13 cellular contexts compared by ENCODE assay signal in the genomic region with DNA sequence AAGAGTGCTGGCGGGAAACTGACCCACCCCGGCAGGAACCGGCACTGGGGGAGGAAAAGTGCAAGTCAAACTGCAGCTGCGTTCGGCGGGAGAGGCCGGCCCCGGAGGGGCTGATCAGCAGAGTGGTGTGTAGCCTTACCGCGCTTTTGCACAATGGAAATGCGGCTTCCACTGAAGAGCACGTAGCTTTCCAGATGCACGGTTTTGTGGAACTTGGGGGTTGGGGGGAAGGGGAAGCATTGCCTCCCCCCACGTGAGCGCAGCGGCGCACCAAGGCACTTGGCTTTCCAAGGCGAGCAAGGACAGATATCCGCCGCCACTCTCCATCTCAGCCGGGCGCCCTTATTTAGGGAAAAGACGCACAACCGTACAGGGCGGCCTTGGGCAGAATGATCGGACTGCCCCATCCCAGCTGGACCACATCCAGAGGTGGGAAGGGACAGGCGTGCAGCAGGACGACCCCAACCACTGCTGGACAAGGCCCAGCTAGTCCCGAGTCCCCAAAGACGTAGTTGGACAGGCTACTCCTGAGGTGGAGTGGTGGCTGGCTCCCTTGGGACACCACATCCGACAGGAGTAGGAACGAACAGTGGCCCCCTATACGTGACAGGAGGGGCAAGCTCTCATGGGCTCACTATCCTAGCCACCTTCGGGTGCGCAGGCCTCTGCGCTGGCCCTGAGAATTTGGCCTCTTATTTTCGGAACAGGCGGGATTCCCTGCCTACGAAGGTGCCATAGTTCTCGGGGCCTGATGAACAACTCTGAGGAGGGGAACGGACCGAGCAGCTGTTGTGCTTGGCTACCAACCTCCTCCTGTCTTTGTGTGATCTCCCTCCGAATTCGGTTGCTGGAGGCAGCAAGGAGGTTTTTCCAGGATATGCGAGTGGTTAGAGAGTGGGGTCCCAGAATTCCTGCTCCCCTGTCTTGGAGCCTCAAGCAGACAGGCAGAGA. TPM values are rescaled to one million over a fixed set of nuclear protein-coding genes. Genes with fewer than 3 reads are reported as not detected.
A peak's percentile ranks its signal among the peaks of the same experiment; 100 is the strongest.
DNase-seq lines count a peak whose midpoint lies in the region; ATAC-seq and TF ChIP-seq lines count a peak whose summit lies in the region.
"Had no signal": no experiment of that assay in that cellular context is flagged by ENCODE, and none has a peak within 500 bp of the region (broad histone marks: within the 10 kb centered on the region; RNA-seq: fewer than 3 reads in every experiment).

No MANE protein-coding gene starts in this region.

- TF ChIP-seq CTCF in left ventricle myocardium inferior (IDR thresholded peaks at IDR 0.05; ENCODE audit: borderline replicate concordance), result no peak
- no peak for TF ChIP-seq CTCF in upper lobe of left lung (IDR thresholded peaks at IDR 0.05)

- TF ChIP-seq EP300 in upper lobe of left lung (IDR thresholded peaks at IDR 0.05), result no peak

- no peaks in the 10 kb centered on the region for H3K9me3 Mint-ChIP-seq in activated naive CD8-positive, alpha-beta T cell treated with anti-CD3 and anti-CD28 coated beads for 36 hours
- peaks cover 0 to 2% (median 0%) of the 10 kb centered on the region in 7 donors for H3K9me3 Mint-ChIP-seq in naive B cell

- peaks cover 59% of the 10 kb centered on the region for H3K4me1 ChIP-seq in left ventricle myocardium inferior
- peaks cover 41 to 53% (median 46%) of the 10 kb centered on the region in 4 donors for H3K4me1 ChIP-seq in upper lobe of left lung

- H3K27ac ChIP-seq in left ventricle myocardium inferior (replicated peaks) (no peak overlapping the region), upper lobe of left lung (no peak overlapping the region), substantia nigra (ENCODE audit: low read depth, low read length, poor library complexity, severe bottlenecking) (no peak overlapping the region)

- H3K4me3 ChIP-seq in left ventricle myocardium inferior (peak overlapping the region; percentile 56), upper lobe of left lung (peak overlapping the region in 3 of 4 donors; percentile 9 to 28 (median 15))

- H3K4me1 Mint-ChIP-seq in activated naive CD8-positive, alpha-beta T cell treated with anti-CD3 and anti-CD28 coated beads for 36 hours, result peaks cover 24% of the 10 kb centered on the region
- peaks cover 33 to 49% (median 43%) of the 10 kb centered on the region in 3 donors for H3K4me1 Mint-ChIP-seq in naive B cell

- no peak overlapping the region for H3K27ac Mint-ChIP-seq in activated naive CD8-positive, alpha-beta T cell treated with anti-CD3 and anti-CD28 coated beads for 36 hours
- peak overlapping the region in 2 of 6 donors; percentile 36 to 74 for H3K27ac Mint-ChIP-seq in naive B cell

- peaks cover 89% of the 10 kb centered on the region for H3K27me3 Mint-ChIP-seq in activated naive CD8-positive, alpha-beta T cell treated with anti-CD3 and anti-CD28 coated beads for 36 hours
- H3K27me3 Mint-ChIP-seq in naive B cell, result peaks cover 63 to 95% (median 89%) of the 10 kb centered on the region in 3 donors

- WGBS in upper lobe of left lung, 2 donors, result 4 to 5% methylated on average over 16 to 38 of the region's 45 CpGs

- no peak for TF ChIP-seq POLR2A in upper lobe of left lung (IDR thresholded peaks at IDR 0.05)

- H3K9me3 ChIP-seq in left ventricle myocardium inferior (replicated peaks) (no peaks in the 10 kb centered on the region), upper lobe of left lung (no peaks in the 10 kb centered on the region)

- no peaks in the 10 kb centered on the region for H3K36me3 Mint-ChIP-seq in activated naive CD8-positive, alpha-beta T cell treated with anti-CD3 and anti-CD28 coated beads for 36 hours
- peaks cover 0 to 6% of the 10 kb centered on the region in 2 donors for H3K36me3 Mint-ChIP-seq in naive B cell

- H3K27me3 ChIP-seq in left ventricle myocardium inferior (ENCODE audit: low read depth) (peaks cover 100% of the 10 kb centered on the region), upper lobe of left lung (peaks cover 3 to 85% (median 53%) of the 10 kb centered on the region in 4 donors)

- no peak for ATAC-seq in left ventricle myocardium superior
- ATAC-seq in naive B cell (ENCODE audit: low read depth in 2 of 2), result no peak
- ATAC-seq in upper lobe of left lung (ENCODE audit: low FRiP score in 2 of 2), result no peak
- ATAC-seq in GM21576 (IDR thresholded peaks at IDR 0.05; ENCODE audit: unreplicated experiment), result no peak

- H3K4me3 Mint-ChIP-seq in activated naive CD8-positive, alpha-beta T cell treated with anti-CD3 and anti-CD28 coated beads for 36 hours, result peak overlapping the region; percentile 18
- H3K4me3 Mint-ChIP-seq in naive B cell, result peak overlapping the region in 7 of 8 donors; percentile 61 to 87 (median 74)

- DNase-seq in left ventricle myocardium inferior, result no peak
- DNase-seq in left ventricle myocardium superior, result no peak
- DNase-seq in activated naive CD8-positive, alpha-beta T cell treated with anti-CD3 and anti-CD28 coated beads for 36 hours, result no peak
- no peak for DNase-seq in naive B cell
- DNase-seq in upper lobe of left lung, result no peak
- DNase-seq in activated CD4-positive, alpha-beta T cell treated with anti-CD3 and anti-CD28 coated beads for 48 hours, result no peak
- no peak for DNase-seq in substantia nigra (lab: John Stamatoyannopoulos, UW)
- DNase-seq: DMS153; effector CD4-positive, alpha-beta T cell; left cardiac atrium had no signal

- H3K36me3 ChIP-seq in left ventricle myocardium inferior, result no peaks in the 10 kb centered on the region
- no peaks in the 10 kb centered on the region for H3K36me3 ChIP-seq in upper lobe of left lung

- intact Hi-C loops in left ventricle myocardium inferior (cut with micrococcal nuclease), result no loop called here
- intact Hi-C loops in left ventricle myocardium superior (cut with micrococcal nuclease), result no loop called here

RNA-seq across cellular contexts. Expression of a gene that starts 2.4 kb away (rescaled TPM):
- not detected for total RNA-seq in left ventricle myocardium inferior
- total RNA-seq in left ventricle myocardium superior, result not detected
- total RNA-seq in activated naive CD8-positive, alpha-beta T cell treated with anti-CD3 and anti-CD28 coated beads for 36 hours, result not detected
- not detected for polyA plus RNA-seq in naive B cell (ENCODE audit: low read depth in 6 of 6)
- not detected for total RNA-seq in upper lobe of left lung
- total RNA-seq: activated CD8-positive, alpha-beta memory T cell treated with anti-CD3 and anti-CD28 coated beads for 36 hours; left cardiac atrium; M059J had no signal

RNA-seq across cellular contexts. Expression of a gene that starts 10.6 kb away (rescaled TPM):
- total RNA-seq in left ventricle myocardium inferior, result not detected
- not detected for total RNA-seq in left ventricle myocardium superior
- total RNA-seq in activated naive CD8-positive, alpha-beta T cell treated with anti-CD3 and anti-CD28 coated beads for 36 hours, result not detected
- not detected for polyA plus RNA-seq in naive B cell (ENCODE audit: low read depth in 6 of 6)
- not detected for total RNA-seq in upper lobe of left lung
- total RNA-seq: activated CD8-positive, alpha-beta memory T cell treated with anti-CD3 and anti-CD28 coated beads for 36 hours; left cardiac atrium had no signal

RNA-seq across cellular contexts. Expression of a gene that starts 23.1 kb away (rescaled TPM):
- total RNA-seq in left ventricle myocardium inferior, result not detected
- not detected for total RNA-seq in left ventricle myocardium superior
- not detected for total RNA-seq in activated naive CD8-positive, alpha-beta T cell treated with anti-CD3 and anti-CD28 coated beads for 36 hours
- not detected for polyA plus RNA-seq in naive B cell (ENCODE audit: low read depth in 6 of 6)
- total RNA-seq in upper lobe of left lung, result not detected
- total RNA-seq: activated CD8-positive, alpha-beta memory T cell treated with anti-CD3 and anti-CD28 coated beads for 36 hours; left cardiac atrium had no signal

RNA-seq across cellular contexts. Expression of a gene that starts 58.7 kb away (rescaled TPM):
- total RNA-seq in left ventricle myocardium inferior (not detected), left ventricle myocardium superior (not detected), upper lobe of left lung (10 to 100 TPM in 3 of 6 donors, 1 to 10 TPM in 2, under 1 TPM in 1; 0.26 to 18.7 (median 10.7) TPM)
- not detected for total RNA-seq in activated naive CD8-positive, alpha-beta T cell treated with anti-CD3 and anti-CD28 coated beads for 36 hours
- polyA plus RNA-seq in naive B cell (ENCODE audit: low read depth in 6 of 6), result not detected
- total RNA-seq: activated CD8-positive, alpha-beta memory T cell treated with anti-CD3 and anti-CD28 coated beads for 36 hours; left cardiac atrium; M059J had no signal
